In genomic region chr20:32139947-32140346, GRCh38 we compare ENCODE assay signal across 21 cellular contexts. TPM values are rescaled to one million over a fixed set of nuclear protein-coding genes. Genes with fewer than 3 reads are reported as not detected.
DNase-seq lines count a peak whose midpoint lies in the region; ATAC-seq and TF ChIP-seq lines count a peak whose summit lies in the region.
"Had no signal": no experiment of that assay in that cellular context is flagged by ENCODE, and none has a peak within 500 bp of the region (broad histone marks: within the 10 kb centered on the region; RNA-seq: fewer than 3 reads in every experiment).

No MANE protein-coding gene starts in this region.

- peaks cover 16% of the 10 kb centered on the region for H3K36me3 Mint-ChIP-seq in activated naive CD4-positive, alpha-beta T cell treated with anti-CD3 and anti-CD28 coated beads, Interleukin-2, amount 50 U/mL, for 24 hours
- peaks cover 94% of the 10 kb centered on the region for H3K36me3 Mint-ChIP-seq in activated T-helper 17 cell treated with anti-CD3 and anti-CD28 coated beads, Interleukin-2, amount 50 U/mL, for 72 hours (ENCODE audit: low read depth)
- peaks cover 71% of the 10 kb centered on the region for H3K36me3 Mint-ChIP-seq in nephron progenitor cell (ENCODE audit: low read depth)
- peaks cover 74% of the 10 kb centered on the region for H3K36me3 Mint-ChIP-seq in stimulated activated memory B cell treated with anti-CD40 and anti-IgM and Interleukin-4, amounts not matched to agents 10 μg/mL and 1 μg/mL and 100 μg/mL, for 72 hours

- no peak overlapping the region for H3K4me3 Mint-ChIP-seq in activated naive CD4-positive, alpha-beta T cell treated with anti-CD3 and anti-CD28 coated beads, Interleukin-2, amount 50 U/mL, for 24 hours
- no peak overlapping the region for H3K4me3 Mint-ChIP-seq in activated T-helper 17 cell treated with anti-CD3 and anti-CD28 coated beads, Interleukin-2, amount 50 U/mL, for 72 hours
- H3K4me3 Mint-ChIP-seq in nephron progenitor cell, result no peak overlapping the region
- no peak overlapping the region for H3K4me3 Mint-ChIP-seq in stimulated activated memory B cell treated with anti-CD40 and anti-IgM and Interleukin-4, amounts not matched to agents 10 μg/mL and 1 μg/mL and 100 μg/mL, for 72 hours
- H3K4me3 Mint-ChIP-seq: activated CD4-positive, alpha-beta T cell treated with anti-CD3 and anti-CD28 coated beads, Interleukin-2, amount 10 ng/mL, durations not matched to agents 24 days and 14 days; activated CD8-positive, alpha-beta memory T cell treated with anti-CD3 and anti-CD28 coated beads, Interleukin-2, amount 10 ng/mL, durations not matched to agents 7 days and 5 days; neural progenitor cell; stimulated activated naive CD8-positive, alpha-beta T cell treated with anti-CD3 and anti-CD28 coated beads, Interleukin-15, amount 100 ng/mL, for 72 hours had no signal

- no peak for TF ChIP-seq RAD21 in Ishikawa (IDR thresholded peaks at IDR 0.05; ENCODE audit: low read depth)

- DNase-seq in activated naive CD4-positive, alpha-beta T cell treated with Interleukin-2 at 50 U/mL for 16 hours, result no peak
- no peak for DNase-seq in nephron progenitor cell
- DNase-seq: activated CD4-positive, alpha-beta T cell treated with anti-CD3 and anti-CD28 coated beads, Interleukin-2, amount 10 ng/mL, durations not matched to agents 24 days and 14 days; activated CD8-positive, alpha-beta memory T cell treated with anti-CD3 and anti-CD28 coated beads, Interleukin-2, amount 10 ng/mL, durations not matched to agents 7 days and 5 days; amniotic stem cell; C1 segment of cervical spinal cord; dermis blood vessel endothelial cell; H7; NCI-H1092 treated with DMSO at 0.1 percent for 48 hours; NCI-H82; stimulated activated CD4-positive, alpha-beta T cell treated with anti-CD3 and anti-CD28 coated beads, Interleukin-15, amount 100 ng/mL, for 24 hours; stimulated activated naive CD8-positive, alpha-beta T cell treated with anti-CD3 and anti-CD28 coated beads, Interleukin-15, amount 100 ng/mL, for 72 hours; WERI-Rb-1 had no signal

- no peak for TF ChIP-seq EP300 in Ishikawa (IDR thresholded peaks at IDR 0.05; ENCODE audit: borderline replicate concordance)

- H3K9me3 Mint-ChIP-seq in activated naive CD4-positive, alpha-beta T cell treated with anti-CD3 and anti-CD28 coated beads, Interleukin-2, amount 50 U/mL, for 24 hours, result no peaks in the 10 kb centered on the region
- H3K9me3 Mint-ChIP-seq in activated T-helper 17 cell treated with anti-CD3 and anti-CD28 coated beads, Interleukin-2, amount 50 U/mL, for 72 hours, result no peaks in the 10 kb centered on the region
- H3K9me3 Mint-ChIP-seq in nephron progenitor cell, result no peaks in the 10 kb centered on the region
- no peaks in the 10 kb centered on the region for H3K9me3 Mint-ChIP-seq in stimulated activated memory B cell treated with anti-CD40 and anti-IgM and Interleukin-4, amounts not matched to agents 10 μg/mL and 1 μg/mL and 100 μg/mL, for 72 hours
- H3K9me3 Mint-ChIP-seq: activated CD4-positive, alpha-beta T cell treated with anti-CD3 and anti-CD28 coated beads, Interleukin-2, amount 10 ng/mL, durations not matched to agents 24 days and 14 days; neural progenitor cell; stimulated activated naive CD8-positive, alpha-beta T cell treated with anti-CD3 and anti-CD28 coated beads, Interleukin-15, amount 100 ng/mL, for 72 hours had no signal

- TF ChIP-seq CTCF in nephron progenitor cell (IDR thresholded peaks at IDR 0.05), result no peak

- H3K27me3 Mint-ChIP-seq in activated naive CD4-positive, alpha-beta T cell treated with anti-CD3 and anti-CD28 coated beads, Interleukin-2, amount 50 U/mL, for 24 hours, result no peaks in the 10 kb centered on the region
- H3K27me3 Mint-ChIP-seq in activated T-helper 17 cell treated with anti-CD3 and anti-CD28 coated beads, Interleukin-2, amount 50 U/mL, for 72 hours, result no peaks in the 10 kb centered on the region
- H3K27me3 Mint-ChIP-seq in nephron progenitor cell (ENCODE audit: low read depth, poor library complexity), result peaks cover 3% of the 10 kb centered on the region
- H3K27me3 Mint-ChIP-seq in stimulated activated memory B cell treated with anti-CD40 and anti-IgM and Interleukin-4, amounts not matched to agents 10 μg/mL and 1 μg/mL and 100 μg/mL, for 72 hours, result no peaks in the 10 kb centered on the region
- H3K27me3 Mint-ChIP-seq: activated CD4-positive, alpha-beta T cell treated with anti-CD3 and anti-CD28 coated beads, Interleukin-2, amount 10 ng/mL, durations not matched to agents 24 days and 14 days; activated CD8-positive, alpha-beta memory T cell treated with anti-CD3 and anti-CD28 coated beads, Interleukin-2, amount 10 ng/mL, durations not matched to agents 7 days and 5 days; stimulated activated naive CD8-positive, alpha-beta T cell treated with anti-CD3 and anti-CD28 coated beads, Interleukin-15, amount 100 ng/mL, for 72 hours had no signal

- ATAC-seq in activated T-helper 17 cell treated with anti-CD3 and anti-CD28 coated beads, Interleukin-2, amount 50 U/mL, for 72 hours (replicated peaks), result no peak
- ATAC-seq in HG03460 (IDR thresholded peaks at IDR 0.05; ENCODE audit: unreplicated experiment) (no peak), HG03521 (IDR thresholded peaks at IDR 0.05; ENCODE audit: unreplicated experiment) (no peak)
- no peak for ATAC-seq in stimulated activated memory B cell treated with anti-CD40 and anti-IgM and Interleukin-4, amounts not matched to agents 10 μg/mL and 1 μg/mL and 100 μg/mL, for 72 hours
- ATAC-seq: activated CD8-positive, alpha-beta memory T cell treated with anti-CD3 and anti-CD28 coated beads, Interleukin-2, amount 10 ng/mL, durations not matched to agents 7 days and 5 days; SK-N-SH treated with all-trans-retinoic acid at 6 μM for 48 hours; stimulated activated naive CD8-positive, alpha-beta T cell treated with anti-CD3 and anti-CD28 coated beads, Interleukin-15, amount 100 ng/mL, for 72 hours had no signal

- peak overlapping the region; percentile 30 for H3K27ac Mint-ChIP-seq in activated naive CD4-positive, alpha-beta T cell treated with anti-CD3 and anti-CD28 coated beads, Interleukin-2, amount 50 U/mL, for 24 hours
- H3K27ac Mint-ChIP-seq in activated T-helper 17 cell treated with anti-CD3 and anti-CD28 coated beads, Interleukin-2, amount 50 U/mL, for 72 hours, result peak overlapping the region; percentile 58
- peak overlapping the region; percentile 1 for H3K27ac Mint-ChIP-seq in nephron progenitor cell
- H3K27ac Mint-ChIP-seq in stimulated activated memory B cell treated with anti-CD40 and anti-IgM and Interleukin-4, amounts not matched to agents 10 μg/mL and 1 μg/mL and 100 μg/mL, for 72 hours, result no peak overlapping the region
- H3K27ac Mint-ChIP-seq: activated CD4-positive, alpha-beta T cell treated with anti-CD3 and anti-CD28 coated beads, Interleukin-2, amount 10 ng/mL, durations not matched to agents 24 days and 14 days; activated CD8-positive, alpha-beta memory T cell treated with anti-CD3 and anti-CD28 coated beads, Interleukin-2, amount 10 ng/mL, durations not matched to agents 7 days and 5 days; neural progenitor cell had no signal

- no peaks in the 10 kb centered on the region for H3K4me1 Mint-ChIP-seq in activated naive CD4-positive, alpha-beta T cell treated with anti-CD3 and anti-CD28 coated beads, Interleukin-2, amount 50 U/mL, for 24 hours
- peaks cover 10% of the 10 kb centered on the region for H3K4me1 Mint-ChIP-seq in activated T-helper 17 cell treated with anti-CD3 and anti-CD28 coated beads, Interleukin-2, amount 50 U/mL, for 72 hours
- peaks cover 11% of the 10 kb centered on the region for H3K4me1 Mint-ChIP-seq in nephron progenitor cell
- H3K4me1 Mint-ChIP-seq in stimulated activated memory B cell treated with anti-CD40 and anti-IgM and Interleukin-4, amounts not matched to agents 10 μg/mL and 1 μg/mL and 100 μg/mL, for 72 hours, result peaks cover 5% of the 10 kb centered on the region
- H3K4me1 Mint-ChIP-seq: activated CD4-positive, alpha-beta T cell treated with anti-CD3 and anti-CD28 coated beads, Interleukin-2, amount 10 ng/mL, durations not matched to agents 24 days and 14 days; activated CD8-positive, alpha-beta memory T cell treated with anti-CD3 and anti-CD28 coated beads, Interleukin-2, amount 10 ng/mL, durations not matched to agents 7 days and 5 days; neural progenitor cell; stimulated activated naive CD8-positive, alpha-beta T cell treated with anti-CD3 and anti-CD28 coated beads, Interleukin-15, amount 100 ng/mL, for 72 hours had no signal

TF ChIP-seq in Ishikawa, 13 proteins besides CTCF, POLR2A, EP300 and RAD21:
- TF ChIP-seq FOXM1 (IDR thresholded peaks at IDR 0.05; ENCODE audit: borderline replicate concordance, low read depth), result no peak
- no peak for TF ChIP-seq TAF1 (IDR thresholded peaks at IDR 0.05; ENCODE audit: low read depth)
- TF ChIP-seq EGR1 (IDR thresholded peaks at IDR 0.05), result no peak
- TF ChIP-seq MAX (IDR thresholded peaks at IDR 0.05), result no peak
- 0 out of 2 replicates have a peak, but pooled peaks have one; percentile 15 for TF ChIP-seq NFIC (IDR thresholded peaks at IDR 0.05)
TF ChIP-seq in Ishikawa: peak in this region for 1.

RNA-seq across cellular contexts. Expression of gene TM9SF4, which starts 30.4 kb away (rescaled TPM):
- 10 to 100 TPM; 47.0 to 47.4 TPM for total RNA-seq in activated T-helper 17 cell treated with anti-CD3 and anti-CD28 coated beads, Interleukin-2, amount 50 U/mL, for 72 hours
